Comparison of ENCODE assay signal across 18 cellular contexts in genomic region chr7:47087866-47088265, GRCh38.
DNase-seq lines count a peak whose midpoint lies in the region; ATAC-seq and TF ChIP-seq lines count a peak whose summit lies in the region.
"Had no signal": no experiment of that assay in that cellular context is flagged by ENCODE, and none has a peak within 500 bp of the region (broad histone marks: within the 10 kb centered on the region; RNA-seq: fewer than 3 reads in every experiment).

No MANE protein-coding gene starts in this region.

- dilution Hi-C loops in mammary epithelial cell (cut with HindIII; ENCODE audit: low sequenced_read_pairs), result no loop called here

- H3K4me3 ChIP-seq in mammary epithelial cell (replicated peaks in 1 of 3; ENCODE audit: insufficient read depth in 1 of 3, low read depth in 2 of 3, low read length in 3 of 3), result no peak overlapping the region
- H3K4me3 ChIP-seq: body of pancreas, gastrocnemius medialis, sigmoid colon, tibial artery had no signal

- DNase-seq in HS-5 (ENCODE audit: low read depth), result peak; percentile 28
- DNase-seq in mammary epithelial cell, result peak; percentile 52
- peak; percentile 34 for DNase-seq in islet precursor cell
- DNase-seq in effector CD4-positive, alpha-beta T cell, result no peak
- no peak for DNase-seq in NCI-H1417 treated with DMSO at 0.1 percent for 48 hours (lab: John Stamatoyannopoulos, UW)
- DNase-seq: activated CD4-positive, CD25-positive, alpha-beta regulatory T cell; body of pancreas; CD8-positive, alpha-beta T cell; gastrocnemius medialis; NCI-H1092; NCI-H2171; NCI-H82; sigmoid colon; stimulated activated CD4-positive, alpha-beta T cell treated with anti-CD3 and anti-CD28 coated beads, Interleukin-4, amount 100 ng/mL, for 1 hour; tibial artery had no signal

- intact Hi-C loops in mammary epithelial cell (cut with micrococcal nuclease), result loop anchor here (1.0 to 2.0 kb wide), 4 partner anchors 311 to 1171 kb away; no protein-coding TSS in a partner anchor

- no peak overlapping the region for H3K9ac ChIP-seq in mammary epithelial cell (ENCODE audit: insufficient read depth, low read length)

- CTCF ChIA-PET in mammary epithelial cell (lab: Charles Lee; ENCODE audit: low non-redundant PET), result interaction anchor here (0.6 kb wide), 1 partner anchor 402 kb away, joined by 3 read pairs; no protein-coding TSS in a partner anchor

- H2AFZ ChIP-seq in mammary epithelial cell (ENCODE audit: low read depth, low read length), result peak overlapping the region; percentile 25

- 25% methylated on average over 1 of the region's 2 CpGs for WGBS in mammary epithelial cell (ENCODE audit: low coverage, missing lambda C conversion rate)

- no peaks in the 10 kb centered on the region for H4K20me1 ChIP-seq in mammary epithelial cell (ENCODE audit: insufficient read depth, low read length)

- H3K4me1 ChIP-seq in mammary epithelial cell (ENCODE audit: insufficient read depth, low read length), result peaks cover 10% of the 10 kb centered on the region

- no peak overlapping the region for H3K4me2 ChIP-seq in mammary epithelial cell (ENCODE audit: insufficient read depth, low read depth, low read length)

- ATAC-seq in HG02571 (IDR thresholded peaks at IDR 0.05; ENCODE audit: unreplicated experiment), result no peak
- ATAC-seq in HG03175 (IDR thresholded peaks at IDR 0.05; ENCODE audit: unreplicated experiment), result no peak
- ATAC-seq: CD8-positive, alpha-beta T cell had no signal

- H3K27ac ChIP-seq in 22Rv1, result peak overlapping the region; percentile 13; the same call in 1 of the 2 replicates
- H3K27ac ChIP-seq in mammary epithelial cell (ENCODE audit: insufficient read depth, low read depth, low read length), result no peak overlapping the region
- H3K27ac ChIP-seq: body of pancreas, sigmoid colon, tibial artery had no signal

- no peaks in the 10 kb centered on the region for H3K27me3 ChIP-seq in mammary epithelial cell (ENCODE audit: insufficient read depth, low read length)
- H3K27me3 ChIP-seq: body of pancreas, gastrocnemius medialis, sigmoid colon, tibial artery had no signal

- in situ Hi-C loops in mammary epithelial cell (cut with MboI; ENCODE audit: low sequenced_read_pairs in 2 of 2), result loop anchor here (5.0 to 25.0 kb wide), 4 partner anchors 301 to 1176 kb away; partner anchors contain the start of gene IGFBP3 (in 2 of the 2)

- TF ChIP-seq CTCF in 22Rv1 (IDR thresholded peaks at IDR 0.05) (no peak), mammary epithelial cell (conservative IDR thresholded peaks at IDR 0.05 in 1 of 2, IDR thresholded peaks at IDR 0.05 in 1 of 2; ENCODE audit: extremely low read depth in 1 of 2, insufficient read depth in 1 of 2, low read depth in 1 of 2, low read length in 2 of 2) (no peak)

- H3K9me3 ChIP-seq in mammary epithelial cell (replicated peaks; ENCODE audit: insufficient read depth, low read length), result no peaks in the 10 kb centered on the region
- H3K9me3 ChIP-seq: body of pancreas, gastrocnemius medialis, sigmoid colon, tibial artery had no signal

- H3K79me2 ChIP-seq in mammary epithelial cell (ENCODE audit: insufficient read depth, low read length), result no peaks in the 10 kb centered on the region

- no TSS peak for BruUV-seq in mammary epithelial cell (replicated peaks; lab: Mats Ljungman, UMichigan)

- no peaks in the 10 kb centered on the region for H3K36me3 ChIP-seq in mammary epithelial cell (ENCODE audit: insufficient read depth, low read length)
- H3K36me3 ChIP-seq: gastrocnemius medialis, sigmoid colon, tibial artery had no signal

Comparison
In these comparisons a context has a peak if more than half of its experiments do, and no peak if none do; other contexts are left out.
1. DNase-seq: peak in HS-5 (single experiment), mammary epithelial cell (single experiment) and islet precursor cell (single experiment); none in effector CD4-positive, alpha-beta T cell (single experiment) and NCI-H1417 treated with DMSO at 0.1 percent for 48 hours (single experiment).